ENCODE assay signal across 8 cellular contexts in the genomic region with DNA sequence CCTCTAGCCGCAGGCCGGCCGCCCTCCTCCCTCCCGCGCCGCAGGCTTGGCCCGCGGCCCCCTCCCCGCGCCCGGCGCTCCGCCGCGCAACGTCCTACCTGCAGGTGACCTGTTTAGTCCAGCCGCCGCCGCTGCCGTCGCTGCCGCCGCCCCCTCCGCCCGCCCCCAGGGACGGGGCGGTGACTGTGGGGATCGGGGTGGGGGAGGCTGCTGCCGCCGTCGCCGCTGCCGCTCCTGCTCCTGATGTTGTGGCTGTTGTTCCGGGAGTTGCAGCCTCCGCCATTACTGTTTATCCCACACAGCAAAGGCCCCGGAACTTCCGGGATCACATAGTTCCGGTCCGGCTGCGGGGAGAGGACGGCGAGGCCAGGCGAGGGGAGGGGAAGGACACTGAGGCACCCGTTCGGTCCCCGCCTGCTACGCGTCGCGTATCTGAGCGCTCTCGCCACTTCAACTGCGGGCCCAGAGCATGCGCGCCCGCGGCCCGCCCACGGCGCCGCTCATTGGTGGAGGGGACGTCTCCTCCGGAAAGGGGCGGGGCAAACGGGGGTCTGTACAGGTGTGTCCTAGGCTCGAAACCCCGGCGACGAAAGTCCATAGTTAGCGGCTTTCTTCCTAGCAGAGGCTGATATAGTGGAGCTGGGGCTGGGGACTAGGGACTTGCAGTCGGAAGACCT.
A peak's percentile ranks its signal among the peaks of the same experiment; 100 is the strongest.
DNase-seq lines count a peak whose midpoint lies in the region; ATAC-seq and TF ChIP-seq lines count a peak whose summit lies in the region.

Gene MKRN1 (minus strand): TSS at position 444 of the 677 bp plus-strand sequence. CDS start 161 bp downstream, at position 283.

- ATAC-seq in GM19025 (IDR thresholded peaks at IDR 0.05; ENCODE audit: low read depth, unreplicated experiment) (peak; percentile 92), HG03342 (IDR thresholded peaks at IDR 0.05; ENCODE audit: unreplicated experiment) (peak; percentile 89)
- peak; percentile 93 for ATAC-seq in activated CD4-positive, CD25-positive, alpha-beta regulatory T cell treated with anti-CD3 and anti-CD28 coated beads, Interleukin-2, amount 50 U/mL, for 24 hours

- peak within 1 kb of the TSS; percentile 91 for H3K4me3 ChIP-seq in AG09309 (ENCODE audit: control insufficient read depth, low read depth, low read length)

- TF ChIP-seq CTCF in AG09309 (IDR thresholded peaks at IDR 0.05; ENCODE audit: control insufficient read depth, insufficient read depth, low read depth, low read length, missing control alignments): no peak

- DNase-seq in AG09309 (ENCODE audit: low read depth) (peak; percentile 65), NCI-H446 (lab: John Stamatoyannopoulos, UW) (peak; percentile 71 to 92), cerebellar cortex (ENCODE audit: low spot score) (peak; percentile 96), islet precursor cell (peak; percentile 98)
- DNase-seq in stimulated activated CD4-positive, alpha-beta T cell treated with anti-CD3 and anti-CD28 coated beads, Interleukin-12 subunit alpha, Interleukin-12 subunit beta, amount 100 ng/mL, for 48 hours (ENCODE audit: low read depth in 2 of 3, low spot score in 1 of 3): peak; percentile 88 to 89 (median 88)

Comparison
In these comparisons a context has a peak if more than half of its experiments do, and no peak if none do; other contexts are left out.
1. Peak in every context shown above with its lines: DNase-seq, ATAC-seq and H3K4me3 ChIP-seq.